In genomic region chr2:69082430-69082997, GRCh38 we compare ENCODE assay signal across 8 cellular contexts.
A peak's percentile ranks its signal among the peaks of the same experiment; 100 is the strongest.
DNase-seq lines count a peak whose midpoint lies in the region; ATAC-seq and TF ChIP-seq lines count a peak whose summit lies in the region.

No MANE protein-coding gene starts in this region.

- no peak overlapping the region for H3K27ac Mint-ChIP-seq in activated naive CD8-positive, alpha-beta T cell treated with anti-CD3 and anti-CD28 coated beads for 36 hours

- no peaks in the 10 kb centered on the region for H3K36me3 Mint-ChIP-seq in activated naive CD8-positive, alpha-beta T cell treated with anti-CD3 and anti-CD28 coated beads for 36 hours

- no peaks in the 10 kb centered on the region for H3K27me3 ChIP-seq in lower lobe of right lung (ENCODE audit: low read depth)

- intact Hi-C loops in lower lobe of right lung (cut with DNase I): no loop called here

- peak overlapping the region; percentile 22 for H3K27ac ChIP-seq in lower lobe of right lung

- no peak overlapping the region for H3K4me3 Mint-ChIP-seq in activated naive CD8-positive, alpha-beta T cell treated with anti-CD3 and anti-CD28 coated beads for 36 hours

- DNase-seq in AG09319 (ENCODE audit: extremely low read depth, low read depth) (peak; percentile 92), NCI-H1105 treated with DMSO at 0.1 percent for 48 hours (lab: John Stamatoyannopoulos, UW) (peak; percentile 26), brain pericyte (ENCODE audit: low read depth, low spot score) (peak; percentile 42), lower lobe of right lung (peak; percentile 57)
- DNase-seq in activated T-cell treated with anti-CD3 and anti-CD28 coated beads, Interleukin-2, amount 50 U/mL, for 48 hours: no peak
- no peak for DNase-seq in activated naive CD8-positive, alpha-beta T cell treated with anti-CD3 and anti-CD28 coated beads for 36 hours

- no peak overlapping the region for H3K4me3 ChIP-seq in lower lobe of right lung

- peaks cover 28% of the 10 kb centered on the region for H3K27me3 Mint-ChIP-seq in activated naive CD8-positive, alpha-beta T cell treated with anti-CD3 and anti-CD28 coated beads for 36 hours

- peak; percentile 29 to 48 for ATAC-seq in lower lobe of right lung
- ATAC-seq in HG02642 (IDR thresholded peaks at IDR 0.05; ENCODE audit: poor library complexity, unreplicated experiment): no peak
- no peak for ATAC-seq in HG03521 (IDR thresholded peaks at IDR 0.05; ENCODE audit: unreplicated experiment)

- peaks cover 2% of the 10 kb centered on the region for H3K4me1 Mint-ChIP-seq in activated naive CD8-positive, alpha-beta T cell treated with anti-CD3 and anti-CD28 coated beads for 36 hours

- TF ChIP-seq CTCF in AG09319 (IDR thresholded peaks at IDR 0.05; ENCODE audit: low read depth, low read length) (no peak; the same call in 1 of the 2 replicates), lower lobe of right lung (IDR thresholded peaks at IDR 0.05) (no peak)

- peaks cover 56% of the 10 kb centered on the region for H3K4me1 ChIP-seq in lower lobe of right lung

- H3K9me3 Mint-ChIP-seq in activated naive CD8-positive, alpha-beta T cell treated with anti-CD3 and anti-CD28 coated beads for 36 hours: no peaks in the 10 kb centered on the region

- peaks cover 10% of the 10 kb centered on the region for H3K36me3 ChIP-seq in lower lobe of right lung

- no peaks in the 10 kb centered on the region for H3K9me3 ChIP-seq in lower lobe of right lung

Comparison
In these comparisons a context has a peak if more than half of its experiments do, and no peak if none do; other contexts are left out.
1. DNase-seq: peak in AG09319 (single experiment), NCI-H1105 treated with DMSO at 0.1 percent for 48 hours (single experiment), brain pericyte (single experiment) and lower lobe of right lung (single experiment); none in activated T-cell treated with anti-CD3 and anti-CD28 coated beads, Interleukin-2, amount 50 U/mL, for 48 hours (0 of 2) and activated naive CD8-positive, alpha-beta T cell treated with anti-CD3 and anti-CD28 coated beads for 36 hours (single experiment).
2. ATAC-seq: peak in lower lobe of right lung (2 of 2); none in HG02642 (single experiment) and HG03521 (single experiment).